1 cellular context compared by ENCODE assay signal in the genomic region with DNA sequence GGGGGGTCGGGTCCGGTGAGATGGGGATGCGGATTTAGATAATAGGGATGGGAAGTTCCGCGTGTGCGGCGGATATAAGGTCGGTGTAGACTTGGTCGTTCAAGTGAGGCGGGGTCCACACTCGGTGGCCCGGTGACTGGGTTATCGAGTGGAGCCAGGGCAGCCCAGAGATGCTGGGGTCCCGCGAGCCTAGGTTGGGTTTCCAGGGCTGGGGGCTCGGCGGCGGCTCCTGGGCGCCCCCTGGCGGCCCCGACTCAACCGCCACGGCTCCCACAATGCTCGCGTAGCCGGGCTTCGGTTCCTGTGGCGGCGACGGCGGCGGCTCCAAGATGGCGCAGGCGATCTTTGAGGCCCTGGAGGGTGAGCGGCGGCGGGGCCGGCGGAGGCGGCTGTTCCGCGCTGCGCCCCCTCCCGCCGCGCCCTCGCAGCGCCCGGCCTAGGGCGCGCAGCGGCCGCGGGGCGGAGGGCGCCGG.
TF ChIP-seq lines count a peak whose summit lies in the region.

Gene ZNF341 (plus strand): TSS at position 304 of the 473 bp plus-strand sequence. CDS start 26 bp downstream, at position 330.

TF ChIP-seq in K562, 482 proteins besides CTCF, POLR2A, EP300 and RAD21 (continued from another document and continues in another):
- TF ChIP-seq, protein P1, sequence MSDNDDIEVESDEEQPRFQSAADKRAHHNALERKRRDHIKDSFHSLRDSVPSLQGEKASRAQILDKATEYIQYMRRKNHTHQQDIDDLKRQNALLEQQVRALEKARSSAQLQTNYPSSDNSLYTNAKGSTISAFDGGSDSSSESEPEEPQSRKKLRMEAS (CRISPR knock-in tag; IDR thresholded peaks at IDR 0.05): no peak
- TF ChIP-seq REST (CRISPR knock-in tag; IDR thresholded peaks at IDR 0.05; ENCODE audit: low read depth): peak; percentile 55; the same call in 1 of the 2 replicates
- no peak for TF ChIP-seq ILK (tag; IDR thresholded peaks at IDR 0.05; ENCODE audit: borderline replicate concordance, low read depth)
- TF ChIP-seq, protein P2, sequence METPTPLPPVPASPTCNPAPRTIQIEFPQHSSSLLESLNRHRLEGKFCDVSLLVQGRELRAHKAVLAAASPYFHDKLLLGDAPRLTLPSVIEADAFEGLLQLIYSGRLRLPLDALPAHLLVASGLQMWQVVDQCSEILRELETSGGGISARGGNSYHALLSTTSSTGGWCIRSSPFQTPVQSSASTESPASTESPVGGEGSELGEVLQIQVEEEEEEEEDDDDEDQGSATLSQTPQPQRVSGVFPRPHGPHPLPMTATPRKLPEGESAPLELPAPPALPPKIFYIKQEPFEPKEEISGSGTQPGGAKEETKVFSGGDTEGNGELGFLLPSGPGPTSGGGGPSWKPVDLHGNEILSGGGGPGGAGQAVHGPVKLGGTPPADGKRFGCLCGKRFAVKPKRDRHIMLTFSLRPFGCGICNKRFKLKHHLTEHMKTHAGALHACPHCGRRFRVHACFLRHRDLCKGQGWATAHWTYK (CRISPR knock-in tag; IDR thresholded peaks at IDR 0.05): 0 out of 2 replicates have a peak, but pooled peaks have one; percentile 10
- TF ChIP-seq ZNF717 (CRISPR knock-in tag; IDR thresholded peaks at IDR 0.05): no peak
- TF ChIP-seq DPF2 (IDR thresholded peaks at IDR 0.05): no peak
- no peak for TF ChIP-seq SRSF1 (IDR thresholded peaks at IDR 0.05; ENCODE audit: low read depth, low read length)
- TF ChIP-seq MLLT1 (IDR thresholded peaks at IDR 0.05): peak in 1 of 2 experiments; percentile 61; a peak in 1 of 4 replicates
- TF ChIP-seq BCOR (IDR thresholded peaks at IDR 0.05): no peak
- TF ChIP-seq SAFB (IDR thresholded peaks at IDR 0.05; ENCODE audit: borderline replicate concordance, low read depth, low read length): peak; percentile 80
- no peak for TF ChIP-seq TFE3 (CRISPR knock-in tag; IDR thresholded peaks at IDR 0.05)
- TF ChIP-seq SREBF2 (CRISPR knock-in tag; IDR thresholded peaks at IDR 0.05): no peak
- TF ChIP-seq NBN (IDR thresholded peaks at IDR 0.05; ENCODE audit: low read depth): no peak
- TF ChIP-seq ZNF561 (CRISPR knock-in tag; conservative IDR thresholded peaks at IDR 0.05): no peak
- TF ChIP-seq HDAC6 (IDR thresholded peaks at IDR 0.05; ENCODE audit: low read depth, low read length): no peak
- TF ChIP-seq ZNF24 (IDR thresholded peaks at IDR 0.05): peak; percentile 19; the same call in 1 of the 2 replicates
- TF ChIP-seq, protein P3, sequence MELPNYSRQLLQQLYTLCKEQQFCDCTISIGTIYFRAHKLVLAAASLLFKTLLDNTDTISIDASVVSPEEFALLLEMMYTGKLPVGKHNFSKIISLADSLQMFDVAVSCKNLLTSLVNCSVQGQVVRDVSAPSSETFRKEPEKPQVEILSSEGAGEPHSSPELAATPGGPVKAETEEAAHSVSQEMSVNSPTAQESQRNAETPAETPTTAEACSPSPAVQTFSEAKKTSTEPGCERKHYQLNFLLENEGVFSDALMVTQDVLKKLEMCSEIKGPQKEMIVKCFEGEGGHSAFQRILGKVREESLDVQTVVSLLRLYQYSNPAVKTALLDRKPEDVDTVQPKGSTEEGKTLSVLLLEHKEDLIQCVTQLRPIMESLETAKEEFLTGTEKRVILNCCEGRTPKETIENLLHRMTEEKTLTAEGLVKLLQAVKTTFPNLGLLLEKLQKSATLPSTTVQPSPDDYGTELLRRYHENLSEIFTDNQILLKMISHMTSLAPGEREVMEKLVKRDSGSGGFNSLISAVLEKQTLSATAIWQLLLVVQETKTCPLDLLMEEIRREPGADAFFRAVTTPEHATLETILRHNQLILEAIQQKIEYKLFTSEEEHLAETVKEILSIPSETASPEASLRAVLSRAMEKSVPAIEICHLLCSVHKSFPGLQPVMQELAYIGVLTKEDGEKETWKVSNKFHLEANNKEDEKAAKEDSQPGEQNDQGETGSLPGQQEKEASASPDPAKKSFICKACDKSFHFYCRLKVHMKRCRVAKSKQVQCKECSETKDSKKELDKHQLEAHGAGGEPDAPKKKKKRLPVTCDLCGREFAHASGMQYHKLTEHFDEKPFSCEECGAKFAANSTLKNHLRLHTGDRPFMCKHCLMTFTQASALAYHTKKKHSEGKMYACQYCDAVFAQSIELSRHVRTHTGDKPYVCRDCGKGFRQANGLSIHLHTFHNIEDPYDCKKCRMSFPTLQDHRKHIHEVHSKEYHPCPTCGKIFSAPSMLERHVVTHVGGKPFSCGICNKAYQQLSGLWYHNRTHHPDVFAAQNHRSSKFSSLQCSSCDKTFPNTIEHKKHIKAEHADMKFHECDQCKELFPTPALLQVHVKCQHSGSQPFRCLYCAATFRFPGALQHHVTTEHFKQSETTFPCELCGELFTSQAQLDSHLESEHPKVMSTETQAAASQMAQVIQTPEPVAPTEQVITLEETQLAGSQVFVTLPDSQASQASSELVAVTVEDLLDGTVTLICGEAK (IDR thresholded peaks at IDR 0.05): peak; percentile 54; the same call in 1 of the 2 replicates
- TF ChIP-seq, protein P3 (CRISPR knock-in tag; IDR thresholded peaks at IDR 0.05): no peak
- TF ChIP-seq BRD4 (IDR thresholded peaks at IDR 0.05): no peak
- no peak; the same call in 1 of the 2 replicates for TF ChIP-seq ELF1 (tag; IDR thresholded peaks at IDR 0.05)
- TF ChIP-seq MBD1 (CRISPR knock-in tag; IDR thresholded peaks at IDR 0.05): peak; percentile 54; the same call in 1 of the 2 replicates
- TF ChIP-seq POLR2H (tag; IDR thresholded peaks at IDR 0.05; ENCODE audit: low read depth): peak; percentile 22; the same call in 1 of the 2 replicates
- no peak for TF ChIP-seq POLR3G (IDR thresholded peaks at IDR 0.05; ENCODE audit: extremely low read depth, insufficient read length, insufficient replicate concordance)
- peak in 1 of 2 experiments; percentile 6; a peak in 1 of 3 replicates for TF ChIP-seq CBX3 (IDR thresholded peaks at IDR 0.05; ENCODE audit: borderline replicate concordance in 1 of 2, low read length in 2 of 2)
- peak; percentile 72; the same call in 1 of the 2 replicates for TF ChIP-seq ZSCAN29 (IDR thresholded peaks at IDR 0.05)
- no peak for TF ChIP-seq HNRNPUL1 (IDR thresholded peaks at IDR 0.05; ENCODE audit: low read length)
- no peak for TF ChIP-seq NR2C2 (CRISPR knock-in tag; IDR thresholded peaks at IDR 0.05)
- TF ChIP-seq NR2C2 (tag; IDR thresholded peaks at IDR 0.05): peak; percentile 74; the same call in 1 of the 2 replicates
- TF ChIP-seq ZNF174 (CRISPR knock-in tag; IDR thresholded peaks at IDR 0.05): no peak
- TF ChIP-seq MIER1 (IDR thresholded peaks at IDR 0.05; ENCODE audit: low read depth): 0 out of 2 replicates have a peak, but pooled peaks have one; percentile 12
- TF ChIP-seq NONO (IDR thresholded peaks at IDR 0.05; ENCODE audit: low read depth in 2 of 2, low read length in 1 of 2): peak in 1 of 2 experiments; percentile 84; a peak in 1 of 4 replicates
- TF ChIP-seq MYBL2 (IDR thresholded peaks at IDR 0.05; ENCODE audit: low read depth): no peak
- TF ChIP-seq MYBL2 (CRISPR knock-in tag; IDR thresholded peaks at IDR 0.05; ENCODE audit: borderline replicate concordance): no peak
- TF ChIP-seq, protein P4, sequence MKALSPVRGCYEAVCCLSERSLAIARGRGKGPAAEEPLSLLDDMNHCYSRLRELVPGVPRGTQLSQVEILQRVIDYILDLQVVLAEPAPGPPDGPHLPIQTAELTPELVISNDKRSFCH (CRISPR knock-in tag; IDR thresholded peaks at IDR 0.05): no peak
- TF ChIP-seq, protein P4 (tag; IDR thresholded peaks at IDR 0.05): no peak
- TF ChIP-seq HNRNPL (IDR thresholded peaks at IDR 0.05; ENCODE audit: low read depth, low read length): no peak
- no peak for TF ChIP-seq ZNF140 (CRISPR knock-in tag; IDR thresholded peaks at IDR 0.05)
- peak; percentile 80 for TF ChIP-seq SMC3 (conservative IDR thresholded peaks at IDR 0.05; ENCODE audit: insufficient read depth, low read depth, low read length)
- TF ChIP-seq IFI16 (CRISPR knock-in tag; IDR thresholded peaks at IDR 0.05): no peak
- no peak for TF ChIP-seq NRF1 (conservative IDR thresholded peaks at IDR 0.05 in 1 of 2, IDR thresholded peaks at IDR 0.05 in 1 of 2)
- TF ChIP-seq TBL1XR1 (IDR thresholded peaks at IDR 0.05; ENCODE audit: low read length in 2 of 2): 0 out of 4 replicates have a peak, but pooled peaks of 1 of the 2 experiments have one; percentile 3
- 0 out of 4 replicates have a peak, but pooled peaks of 1 of the 2 experiments have one; percentile 47 for TF ChIP-seq TEAD1 (CRISPR knock-in tag; IDR thresholded peaks at IDR 0.05)
